1 cellular context compared by ENCODE assay signal in the genomic region with DNA sequence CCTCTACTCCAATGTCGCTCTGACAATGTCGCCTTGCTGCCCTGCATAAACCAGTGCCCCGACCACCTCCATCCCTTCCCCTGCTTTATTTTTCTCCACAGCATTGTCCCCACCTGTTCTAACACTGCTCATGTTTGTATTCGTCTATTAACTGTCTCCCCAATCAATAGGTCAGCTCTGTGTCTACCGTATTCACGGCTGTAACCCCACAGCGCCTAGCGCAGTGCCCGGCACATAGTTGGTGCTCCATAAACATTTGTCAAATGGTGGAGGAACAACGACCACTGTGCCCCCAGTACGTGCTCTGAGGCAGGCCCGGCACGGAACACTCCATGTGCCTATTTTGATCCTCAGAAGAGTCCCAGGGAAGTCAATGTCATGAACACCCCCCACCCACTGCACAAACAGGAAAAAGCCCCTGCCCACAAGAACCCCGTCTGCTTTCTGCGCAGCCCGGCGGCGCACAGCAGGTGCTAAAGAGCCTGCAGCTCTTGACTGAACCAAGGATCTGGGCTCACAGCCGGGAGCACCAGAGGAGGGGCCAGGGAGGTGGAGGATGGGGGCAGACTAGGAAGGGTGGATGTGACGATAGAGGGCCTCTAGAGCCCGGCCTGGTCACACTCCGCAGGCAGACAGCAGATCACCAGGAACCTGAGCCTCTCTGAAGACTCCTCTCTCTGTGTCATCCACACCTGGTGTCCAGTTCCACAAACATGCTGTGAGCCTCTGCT.
TF ChIP-seq lines count a peak whose summit lies in the region.

No MANE protein-coding gene starts in this region.

TF ChIP-seq in H1, 55 proteins besides CTCF, POLR2A, EP300 and RAD21:
- TF ChIP-seq TCF12 (IDR thresholded peaks at IDR 0.05; ENCODE audit: low read depth, low read length) (no peak), SIN3A (conservative IDR thresholded peaks at IDR 0.05 in 1 of 2, IDR thresholded peaks at IDR 0.05 in 1 of 2; ENCODE audit: low read depth in 1 of 2, low read length in 2 of 2) (no peak), RXRA (IDR thresholded peaks at IDR 0.05; ENCODE audit: insufficient read depth, low read depth, low read length) (no peak), CEBPB (IDR thresholded peaks at IDR 0.05; ENCODE audit: low read depth, low read length) (no peak), SP4 (IDR thresholded peaks at IDR 0.05; ENCODE audit: low read length) (no peak), CREB1 (IDR thresholded peaks at IDR 0.05) (no peak), SP2 (IDR thresholded peaks at IDR 0.05; ENCODE audit: low read length) (no peak), FOSL1 (IDR thresholded peaks at IDR 0.05; ENCODE audit: insufficient read depth, low read depth, low read length) (no peak), RFX5 (IDR thresholded peaks at IDR 0.05; ENCODE audit: borderline replicate concordance, low read depth, low read length) (no peak), SIRT6 (IDR thresholded peaks at IDR 0.05; ENCODE audit: low read length) (no peak), RNF2 (IDR thresholded peaks at IDR 0.05; ENCODE audit: borderline replicate concordance, low read depth, low read length, missing control alignments, poor library complexity, severe bottlenecking) (no peak), KDM5A (IDR thresholded peaks at IDR 0.05; ENCODE audit: low read length) (no peak), EGR1 (IDR thresholded peaks at IDR 0.05; ENCODE audit: borderline replicate concordance, low read depth, low read length) (no peak), SRF (IDR thresholded peaks at IDR 0.05; ENCODE audit: low read depth, low read length) (no peak), TBP (IDR thresholded peaks at IDR 0.05; ENCODE audit: low read depth, low read length) (no peak), NRF1 (IDR thresholded peaks at IDR 0.05; ENCODE audit: low read depth, low read length) (no peak), MAFK (IDR thresholded peaks at IDR 0.05; ENCODE audit: low read depth, low read length) (no peak), PHF8 (conservative IDR thresholded peaks at IDR 0.05; ENCODE audit: low read depth, low read length) (no peak), SAP30 (IDR thresholded peaks at IDR 0.05; ENCODE audit: insufficient read depth, insufficient replicate concordance, low read length) (no peak)
- TF ChIP-seq, protein P1, sequence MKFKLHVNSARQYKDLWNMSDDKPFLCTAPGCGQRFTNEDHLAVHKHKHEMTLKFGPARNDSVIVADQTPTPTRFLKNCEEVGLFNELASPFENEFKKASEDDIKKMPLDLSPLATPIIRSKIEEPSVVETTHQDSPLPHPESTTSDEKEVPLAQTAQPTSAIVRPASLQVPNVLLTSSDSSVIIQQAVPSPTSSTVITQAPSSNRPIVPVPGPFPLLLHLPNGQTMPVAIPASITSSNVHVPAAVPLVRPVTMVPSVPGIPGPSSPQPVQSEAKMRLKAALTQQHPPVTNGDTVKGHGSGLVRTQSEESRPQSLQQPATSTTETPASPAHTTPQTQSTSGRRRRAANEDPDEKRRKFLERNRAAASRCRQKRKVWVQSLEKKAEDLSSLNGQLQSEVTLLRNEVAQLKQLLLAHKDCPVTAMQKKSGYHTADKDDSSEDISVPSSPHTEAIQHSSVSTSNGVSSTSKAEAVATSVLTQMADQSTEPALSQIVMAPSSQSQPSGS (IDR thresholded peaks at IDR 0.05; ENCODE audit: low read length): no peak
